In the genomic region with DNA sequence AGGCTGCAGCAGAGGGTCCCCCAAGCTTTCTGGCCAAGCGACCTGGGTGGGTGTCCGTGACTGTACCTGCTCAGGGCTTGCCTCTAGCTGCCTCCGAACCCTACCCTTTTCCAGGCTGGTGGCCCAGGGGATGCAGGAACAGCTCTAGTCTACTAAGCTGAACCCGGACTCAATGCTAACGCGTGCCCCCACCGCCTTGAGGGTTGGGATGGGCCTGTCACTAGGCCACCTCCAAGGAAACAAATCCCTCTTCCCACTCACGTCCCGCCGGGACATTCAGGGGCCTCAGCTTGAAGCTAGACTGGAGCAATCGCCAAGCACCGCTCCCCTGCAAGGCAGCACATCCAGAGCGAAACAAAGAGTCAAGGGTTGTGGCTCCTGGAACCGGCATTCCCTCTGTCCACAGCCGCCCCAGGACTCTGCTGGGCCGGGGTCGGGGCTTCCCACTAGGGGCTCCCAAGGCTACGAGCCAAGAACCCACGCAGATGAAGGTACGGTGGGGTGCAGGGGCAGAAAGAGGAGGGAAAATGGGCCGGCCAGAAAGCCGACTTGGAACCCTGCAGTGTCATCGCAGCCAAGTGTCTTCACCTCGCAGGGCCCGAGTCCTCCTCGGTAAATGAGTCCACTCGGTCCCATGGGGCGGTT, we compare ENCODE assay signal across 2 cellular contexts.
TF ChIP-seq lines count a peak whose summit lies in the region.

No MANE protein-coding gene starts in this region.

TF ChIP-seq in SK-N-SH, 30 proteins besides CTCF, POLR2A, EP300 and RAD21 (continued from another document):
- TF ChIP-seq, protein P1, sequence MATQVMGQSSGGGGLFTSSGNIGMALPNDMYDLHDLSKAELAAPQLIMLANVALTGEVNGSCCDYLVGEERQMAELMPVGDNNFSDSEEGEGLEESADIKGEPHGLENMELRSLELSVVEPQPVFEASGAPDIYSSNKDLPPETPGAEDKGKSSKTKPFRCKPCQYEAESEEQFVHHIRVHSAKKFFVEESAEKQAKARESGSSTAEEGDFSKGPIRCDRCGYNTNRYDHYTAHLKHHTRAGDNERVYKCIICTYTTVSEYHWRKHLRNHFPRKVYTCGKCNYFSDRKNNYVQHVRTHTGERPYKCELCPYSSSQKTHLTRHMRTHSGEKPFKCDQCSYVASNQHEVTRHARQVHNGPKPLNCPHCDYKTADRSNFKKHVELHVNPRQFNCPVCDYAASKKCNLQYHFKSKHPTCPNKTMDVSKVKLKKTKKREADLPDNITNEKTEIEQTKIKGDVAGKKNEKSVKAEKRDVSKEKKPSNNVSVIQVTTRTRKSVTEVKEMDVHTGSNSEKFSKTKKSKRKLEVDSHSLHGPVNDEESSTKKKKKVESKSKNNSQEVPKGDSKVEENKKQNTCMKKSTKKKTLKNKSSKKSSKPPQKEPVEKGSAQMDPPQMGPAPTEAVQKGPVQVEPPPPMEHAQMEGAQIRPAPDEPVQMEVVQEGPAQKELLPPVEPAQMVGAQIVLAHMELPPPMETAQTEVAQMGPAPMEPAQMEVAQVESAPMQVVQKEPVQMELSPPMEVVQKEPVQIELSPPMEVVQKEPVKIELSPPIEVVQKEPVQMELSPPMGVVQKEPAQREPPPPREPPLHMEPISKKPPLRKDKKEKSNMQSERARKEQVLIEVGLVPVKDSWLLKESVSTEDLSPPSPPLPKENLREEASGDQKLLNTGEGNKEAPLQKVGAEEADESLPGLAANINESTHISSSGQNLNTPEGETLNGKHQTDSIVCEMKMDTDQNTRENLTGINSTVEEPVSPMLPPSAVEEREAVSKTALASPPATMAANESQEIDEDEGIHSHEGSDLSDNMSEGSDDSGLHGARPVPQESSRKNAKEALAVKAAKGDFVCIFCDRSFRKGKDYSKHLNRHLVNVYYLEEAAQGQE (IDR thresholded peaks at IDR 0.05; ENCODE audit: low read depth, low read length): no peak

TF ChIP-seq in SK-N-SH treated with all-trans-retinoic acid at 6 μM for 48 hours, 23 proteins besides CTCF, POLR2A, EP300 and RAD21 (continued from another document):
- no peak for TF ChIP-seq ZNF565 (CRISPR knock-in tag; conservative IDR thresholded peaks at IDR 0.05; ENCODE audit: low read depth)
- TF ChIP-seq, protein P2, sequence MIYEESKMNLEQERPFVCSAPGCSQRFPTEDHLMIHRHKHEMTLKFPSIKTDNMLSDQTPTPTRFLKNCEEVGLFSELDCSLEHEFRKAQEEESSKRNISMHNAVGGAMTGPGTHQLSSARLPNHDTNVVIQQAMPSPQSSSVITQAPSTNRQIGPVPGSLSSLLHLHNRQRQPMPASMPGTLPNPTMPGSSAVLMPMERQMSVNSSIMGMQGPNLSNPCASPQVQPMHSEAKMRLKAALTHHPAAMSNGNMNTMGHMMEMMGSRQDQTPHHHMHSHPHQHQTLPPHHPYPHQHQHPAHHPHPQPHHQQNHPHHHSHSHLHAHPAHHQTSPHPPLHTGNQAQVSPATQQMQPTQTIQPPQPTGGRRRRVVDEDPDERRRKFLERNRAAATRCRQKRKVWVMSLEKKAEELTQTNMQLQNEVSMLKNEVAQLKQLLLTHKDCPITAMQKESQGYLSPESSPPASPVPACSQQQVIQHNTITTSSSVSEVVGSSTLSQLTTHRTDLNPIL (CRISPR knock-in tag; IDR thresholded peaks at IDR 0.05; ENCODE audit: low read depth): no peak
